Comparison of ENCODE assay signal across 15 cellular contexts in the genomic region with DNA sequence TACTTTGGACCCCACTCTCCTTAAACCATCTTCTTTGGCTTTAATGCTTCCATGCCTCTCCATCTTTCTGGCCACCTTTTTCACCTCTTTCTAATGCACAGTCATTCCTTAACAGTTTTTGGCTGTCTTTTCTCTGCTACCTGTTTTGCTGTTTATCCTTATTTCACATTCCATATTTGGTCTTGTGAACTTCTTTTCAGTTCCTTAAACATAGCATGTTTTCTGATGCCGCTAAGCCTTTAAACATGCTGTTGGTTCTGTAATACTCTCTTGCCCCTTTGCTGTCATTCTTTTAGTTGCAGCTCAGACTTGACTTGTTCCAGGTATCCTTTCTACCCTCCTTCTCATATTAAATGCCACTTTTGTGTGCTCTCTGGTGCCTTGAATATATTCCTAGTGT.
DNase-seq lines count a peak whose midpoint lies in the region; ATAC-seq, FAIRE-seq and TF ChIP-seq lines count a peak whose summit lies in the region.
"Had no signal": no experiment of that assay in that cellular context is flagged by ENCODE, and none has a peak within 500 bp of the region (broad histone marks: within the 10 kb centered on the region; RNA-seq: fewer than 3 reads in every experiment).

No MANE protein-coding gene starts in this region.

- TF ChIP-seq CTCF in GM12865 (IDR thresholded peaks at IDR 0.05; ENCODE audit: insufficient read depth, low read depth, low read length, missing control alignments): no peak

- DNase-seq in GM12865 (ENCODE audit: low read depth) (peak; percentile 67), GM19239 (ENCODE audit: insufficient read length, low spot score) (no peak), NCI-H510A treated with DMSO at 0.1 percent for 48 hours (lab: John Stamatoyannopoulos, UW) (no peak), D341Med (ENCODE audit: low spot score) (no peak), substantia nigra (lab: John Stamatoyannopoulos, UW) (no peak), kidney glomerular epithelial cell (lab: John Stamatoyannopoulos, UW) (no peak)
- DNase-seq: BE2C, brain microvascular endothelial cell, GM23248, heart right ventricle, left ventricle myocardium inferior, NCI-H524 treated with DMSO at 0.1 percent for 48 hours, WERI-Rb-1 had no signal

- H3K4me3 ChIP-seq in GM12865 (ENCODE audit: low read depth, low read length): no peak overlapping the region
- H3K4me3 ChIP-seq: GM23248, heart right ventricle, left ventricle myocardium inferior had no signal

- FAIRE-seq in GM19239 (lab: Jason Lieb, UNC): peak; percentile 69

- peak; percentile 47 for ATAC-seq in HG02763 (IDR thresholded peaks at IDR 0.05; ENCODE audit: unreplicated experiment)
- ATAC-seq in HG03571 (IDR thresholded peaks at IDR 0.05; ENCODE audit: unreplicated experiment): peak; percentile 84
- ATAC-seq: heart right ventricle had no signal

- no peak overlapping the region for H3K27ac ChIP-seq in substantia nigra (ENCODE audit: low read depth, low read length, poor library complexity, severe bottlenecking)
- H3K27ac ChIP-seq: brain microvascular endothelial cell, GM23248, heart right ventricle, left ventricle myocardium inferior, WERI-Rb-1 had no signal
